ENCODE assay signal across 19 cellular contexts in the genomic region with DNA sequence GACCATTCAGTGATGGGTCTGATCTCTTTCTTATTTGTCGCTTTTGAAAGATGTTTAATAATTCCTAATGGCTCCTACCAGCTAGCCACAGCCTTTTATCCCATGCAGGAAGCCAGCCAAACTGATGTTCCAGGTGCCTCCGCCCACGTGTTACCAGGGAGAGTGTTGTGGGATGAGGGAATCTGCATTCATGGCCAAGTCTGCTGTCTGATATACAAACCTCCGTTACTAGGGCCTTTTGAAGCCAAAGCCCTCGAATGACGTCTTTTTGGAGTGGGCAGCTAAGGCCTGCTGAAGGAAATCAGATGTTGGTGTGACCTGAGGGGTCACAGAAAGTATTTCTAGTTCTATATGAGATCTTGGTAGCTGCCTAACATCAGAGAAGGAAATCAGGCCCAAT. TPM values are rescaled to one million over a fixed set of nuclear protein-coding genes. Genes with fewer than 3 reads are reported as not detected.
A peak's percentile ranks its signal among the peaks of the same experiment; 100 is the strongest.
DNase-seq lines count a peak whose midpoint lies in the region; ATAC-seq, FAIRE-seq and TF ChIP-seq lines count a peak whose summit lies in the region.
"Had no signal": no experiment of that assay in that cellular context is flagged by ENCODE, and none has a peak within 500 bp of the region (broad histone marks: within the 10 kb centered on the region; RNA-seq: fewer than 3 reads in every experiment).

No MANE protein-coding gene starts in this region.

- no peak overlapping the region for H3K4me2 ChIP-seq in astrocyte (ENCODE audit: low read length)

- H3K36me3 ChIP-seq in astrocyte (ENCODE audit: insufficient read depth, low read length) (peaks cover 1% of the 10 kb centered on the region), muscle layer of duodenum (ENCODE audit: control insufficient read depth in 1 of 2, insufficient read depth in 2 of 2, low read length in 2 of 2) (peaks cover under 1 to 13% of the 10 kb centered on the region in 2 donors), uterus (no peaks in the 10 kb centered on the region), endodermal cell (ENCODE audit: control insufficient read depth, insufficient read depth, low read length) (peaks cover 47% of the 10 kb centered on the region)
- H3K36me3 ChIP-seq: thoracic aorta had no signal

- WGBS in endodermal cell (ENCODE audit: insufficient coverage in 1 of 2, insufficient read length in 1 of 2), 2 experiments: 80 to 90% methylated on average over 3 to 6 of the region's 6 CpGs

- H3K27me3 ChIP-seq in astrocyte (ENCODE audit: insufficient read depth, low read length) (no peaks in the 10 kb centered on the region), muscle layer of duodenum (ENCODE audit: low read depth, low read length) (no peaks in the 10 kb centered on the region), uterus (no peaks in the 10 kb centered on the region), endodermal cell (ENCODE audit: control insufficient read depth, insufficient read depth, low read length, poor library complexity, severe bottlenecking) (no peaks in the 10 kb centered on the region)

- peaks cover 30% of the 10 kb centered on the region for H3K36me3 Mint-ChIP-seq in astrocyte (ENCODE audit: low read depth, unreplicated experiment)
- peaks cover 28% of the 10 kb centered on the region for H3K36me3 Mint-ChIP-seq in endodermal cell (ENCODE audit: low read depth)

- H3K4me3 ChIP-seq in astrocyte (ENCODE audit: insufficient read depth, low read depth, low read length) (no peak overlapping the region), muscle layer of duodenum (ENCODE audit: low read depth in 1 of 2, low read length in 2 of 2) (no peak overlapping the region), uterus (no peak overlapping the region), endodermal cell (ENCODE audit: low read length) (no peak overlapping the region)
- H3K4me3 ChIP-seq: thoracic aorta had no signal

- TF ChIP-seq CTCF in astrocyte (IDR thresholded peaks at IDR 0.05; ENCODE audit: insufficient read depth, low read depth, low read length): no peak
- TF ChIP-seq CTCF in uterus (IDR thresholded peaks at IDR 0.05): no peak
- no peak for TF ChIP-seq CTCF in endodermal cell (conservative IDR thresholded peaks at IDR 0.05)

- H3K4me3 Mint-ChIP-seq in astrocyte (ENCODE audit: unreplicated experiment) (no peak overlapping the region), endodermal cell (no peak overlapping the region)
- H3K4me3 Mint-ChIP-seq: activated B cell treated with CpG ODN at 0.5 μM for 24 hours, CD14-positive monocyte, T-helper 17 cell had no signal

- no peak overlapping the region for H3K9ac ChIP-seq in astrocyte (ENCODE audit: low read length)
- no peak overlapping the region for H3K9ac ChIP-seq in endodermal cell (ENCODE audit: extremely low read depth, low read length, poor library complexity, severe bottlenecking)

- H2AFZ ChIP-seq in astrocyte (ENCODE audit: low read depth, low read length): no peak overlapping the region

- peaks cover 97% of the 10 kb centered on the region for H3K79me2 ChIP-seq in astrocyte (ENCODE audit: insufficient read depth, low read length)

- H3K4me1 Mint-ChIP-seq in astrocyte (ENCODE audit: low read depth, unreplicated experiment) (peaks cover 12% of the 10 kb centered on the region), endodermal cell (peaks cover 13% of the 10 kb centered on the region)

- H4K20me1 ChIP-seq in astrocyte (ENCODE audit: insufficient read depth, low read length): peaks cover 91% of the 10 kb centered on the region

- H3K27me3 Mint-ChIP-seq in astrocyte (ENCODE audit: low read depth, unreplicated experiment) (no peaks in the 10 kb centered on the region), endodermal cell (ENCODE audit: insufficient read depth) (no peaks in the 10 kb centered on the region)
- H3K27me3 Mint-ChIP-seq: activated B cell treated with CpG ODN at 0.5 μM for 24 hours, T-helper 17 cell had no signal

- intact Hi-C loops in uterus (cut with DNase I; ENCODE audit: low total_unique reads): no loop called here

- H3K4me1 ChIP-seq in astrocyte (ENCODE audit: insufficient read depth, low read length) (no peaks in the 10 kb centered on the region), muscle layer of duodenum (ENCODE audit: control insufficient read depth in 1 of 2, insufficient read depth in 2 of 2, low read length in 2 of 2) (peaks cover 16 to 60% of the 10 kb centered on the region in 2 donors), uterus (peaks cover 16% of the 10 kb centered on the region in 2 donors), endodermal cell (ENCODE audit: control insufficient read depth, insufficient read depth, low read length) (peaks cover 5% of the 10 kb centered on the region)

- FAIRE-seq in astrocyte (lab: Jason Lieb, UNC): no peak
- FAIRE-seq: endothelial cell of umbilical vein had no signal

- H3K9me3 Mint-ChIP-seq in astrocyte (ENCODE audit: unreplicated experiment) (peaks cover 3% of the 10 kb centered on the region), endodermal cell (no peaks in the 10 kb centered on the region)
- H3K9me3 Mint-ChIP-seq: activated B cell treated with CpG ODN at 0.5 μM for 24 hours; activated T-helper 2 cell treated with anti-CD3 and anti-CD28 coated beads, Interferon-gamma antibody, Interleukin-2, Interleukin-4, amounts not matched to agents 10 μg/mL and 5 μg/mL and 100 μg/mL, durations not matched to agents 14 hours and 24 hours and 36 hours; CD14-positive monocyte had no signal

- no peak for TF ChIP-seq POLR2A in uterus (IDR thresholded peaks at IDR 0.05)

- DNase-seq in astrocyte (ENCODE audit: low read depth) (peak; percentile 85), fibroblast of the conjunctiva (ENCODE audit: low read depth) (peak; percentile 65), uterus (peak; percentile 71 to 84), endodermal cell (no peak), COR-L47 (lab: John Stamatoyannopoulos, UW) (no peak)
- DNase-seq: activated B cell treated with CpG ODN at 0.5 μM for 24 hours; glutamatergic neuron; NCI-H2029 treated with DMSO at 0.1 percent for 48 hours; NCI-H526; SHP77 treated with DMSO at 0.1 percent for 48 hours; stimulated activated CD4-positive, alpha-beta T cell treated with anti-CD3 and anti-CD28 coated beads, Interleukin-4, amount 100 ng/mL, for 24 hours; stimulated activated CD8-positive, alpha-beta memory T cell treated with anti-CD3 and anti-CD28 coated beads, Interleukin-4, amount 100 ng/mL, for 48 hours; T-helper 17 cell had no signal

- H3K27ac Mint-ChIP-seq in astrocyte (ENCODE audit: unreplicated experiment) (peak overlapping the region; percentile 38), endodermal cell (no peak overlapping the region)
- H3K27ac Mint-ChIP-seq: activated B cell treated with CpG ODN at 0.5 μM for 24 hours; activated T-helper 2 cell treated with anti-CD3 and anti-CD28 coated beads, Interferon-gamma antibody, Interleukin-2, Interleukin-4, amounts not matched to agents 10 μg/mL and 5 μg/mL and 100 μg/mL, durations not matched to agents 14 hours and 24 hours and 36 hours; T-helper 17 cell had no signal

- H3K9me3 ChIP-seq in astrocyte (ENCODE audit: insufficient read depth, low read depth, low read length) (no peaks in the 10 kb centered on the region), muscle layer of duodenum (ENCODE audit: control insufficient read depth in 1 of 2, low read length in 2 of 2) (no peaks in the 10 kb centered on the region), uterus (no peaks in the 10 kb centered on the region), endodermal cell (ENCODE audit: control insufficient read depth, low read length) (no peaks in the 10 kb centered on the region)
- H3K9me3 ChIP-seq: thoracic aorta had no signal

- no peak overlapping the region for H3K27ac ChIP-seq in astrocyte (ENCODE audit: low read depth, low read length)
- peak overlapping the region; percentile 25 for H3K27ac ChIP-seq in muscle layer of duodenum (ENCODE audit: low read length)
- peak overlapping the region; percentile 39 to 41 for H3K27ac ChIP-seq in uterus
- no peak overlapping the region for H3K27ac ChIP-seq in endodermal cell (ENCODE audit: low read depth, low read length)
- H3K27ac ChIP-seq: thoracic aorta had no signal

- no peak for ATAC-seq in HG02870 (IDR thresholded peaks at IDR 0.05; ENCODE audit: unreplicated experiment)
- ATAC-seq: T-helper 17 cell had no signal

RNA-seq across cellular contexts. Expression of gene STK35, which starts 21.3 kb away (rescaled TPM):
- 18.1 and 18.6 TPM in 2 replicates for total RNA-seq in astrocyte
- total RNA-seq in uterus: 10 to 100 TPM; 10.2 to 28.0 (median 17.5) TPM
- total RNA-seq in endodermal cell: 10 to 100 TPM; 44.0 to 46.3 TPM
- polyA plus RNA-seq in endodermal cell (2013, experiment 1 of 2): 17.3 TPM
- polyA plus RNA-seq in endodermal cell (2013, experiment 2 of 2): 16.2 TPM

Comparison
In these comparisons a context has a peak if more than half of its experiments do, and no peak if none do; other contexts are left out.
1. DNase-seq: peak in astrocyte (single experiment), fibroblast of the conjunctiva (single experiment) and uterus (2 of 2); none in endodermal cell (single experiment) and COR-L47 (single experiment).
2. H3K27ac ChIP-seq: peak in muscle layer of duodenum (single experiment) and uterus (2 of 2); none in astrocyte (single experiment) and endodermal cell (single experiment).